Comparison of ENCODE assay signal across 25 cellular contexts in the genomic region with DNA sequence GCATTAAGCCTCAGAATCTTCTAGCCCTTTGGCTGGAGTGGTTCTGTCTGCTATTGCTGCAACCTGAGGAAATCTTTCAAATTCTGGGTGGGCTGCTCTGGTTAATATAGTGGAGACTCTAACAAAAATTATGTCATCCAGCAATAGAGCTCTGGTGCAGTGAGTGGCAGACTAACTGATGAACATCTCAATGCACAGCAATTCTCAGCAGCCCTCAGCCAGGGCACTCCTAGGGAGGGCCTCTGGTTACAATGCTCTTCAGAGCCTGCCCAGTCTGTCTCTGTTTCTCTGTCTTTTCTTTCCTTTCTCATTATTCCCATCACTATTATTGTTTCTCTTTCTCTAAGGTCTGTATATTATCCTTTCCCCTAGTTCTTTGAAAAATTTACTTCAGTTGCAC.
DNase-seq lines count a peak whose midpoint lies in the region; ATAC-seq, FAIRE-seq and TF ChIP-seq lines count a peak whose summit lies in the region.
"Had no signal": no experiment of that assay in that cellular context is flagged by ENCODE, and none has a peak within 500 bp of the region (broad histone marks: within the 10 kb centered on the region; RNA-seq: fewer than 3 reads in every experiment).

No MANE protein-coding gene starts in this region.

- peaks cover 71% of the 10 kb centered on the region for H3F3A ChIP-seq in SU-DHL-6 (ENCODE audit: insufficient read depth)

- H3K4me3 ChIP-seq in SU-DHL-6 (ENCODE audit: insufficient read depth, low read length, poor library complexity, severe bottlenecking) = no peak overlapping the region
- H3K4me3 ChIP-seq: GM23248, HAP-1 had no signal

- H3K27ac ChIP-seq in SU-DHL-6 (ENCODE audit: low read depth, low read length) = peak overlapping the region; percentile 100
- H3K27ac ChIP-seq: GM23248, HL-60 had no signal

- CTCF ChIA-PET in activated CD8-positive, alpha-beta T cell treated with anti-CD3 and anti-CD28 coated beads, Interleukin-2, amount 10 ng/mL, durations not matched to agents 7 days and 5 days (lab: Charles Lee) = no interaction called here

- DNase-seq in GM12891 (ENCODE audit: insufficient read length, low spot score) (no peak), GM19239 (ENCODE audit: insufficient read length, low spot score) (no peak), immature natural killer cell (no peak)
- DNase-seq in stimulated activated naive B cell treated with anti-CD40 and anti-IgM and Interleukin-4, amounts not matched to agents 10 μg/mL and 1 μg/mL and 100 μg/mL, for 72 hours = no peak
- no peak for DNase-seq in activated CD8-positive, alpha-beta T cell treated with anti-CD3 and anti-CD28 coated beads, Interleukin-2, amount 10 ng/mL, durations not matched to agents 7 days and 5 days
- DNase-seq: COR-L47, DMS 273 treated with DMSO at 0.1 percent for 48 hours, GM23248, IMR-90, MM.1S, NCI-H1092, NCI-H1436 treated with DMSO at 0.1 percent for 48 hours, NCI-H2029, NCI-H345, NCI-H524 treated with DMSO at 0.1 percent for 48 hours, OCI-M1, SHP77 treated with DMSO at 0.1 percent for 48 hours, SK-N-SH, T-cell had no signal

- peaks cover 31% of the 10 kb centered on the region; the same call in 1 of the 2 replicates for H3K79me2 ChIP-seq in SU-DHL-6 (ENCODE audit: insufficient read depth, low read length)

- peak overlapping the region; percentile 13 to 30 for H3K4me3 Mint-ChIP-seq in stimulated activated naive B cell treated with anti-CD40 and anti-IgM and Interleukin-4, amounts not matched to agents 10 μg/mL and 1 μg/mL and 100 μg/mL, for 72 hours
- H3K4me3 Mint-ChIP-seq in immature natural killer cell = no peak overlapping the region
- H3K4me3 Mint-ChIP-seq in activated CD8-positive, alpha-beta T cell treated with anti-CD3 and anti-CD28 coated beads, Interleukin-2, amount 10 ng/mL, durations not matched to agents 7 days and 5 days = no peak overlapping the region
- H3K4me3 Mint-ChIP-seq: T-cell had no signal

- H3K27me3 ChIP-seq in SU-DHL-6 (ENCODE audit: low read length) = no peaks in the 10 kb centered on the region

- 0 out of 2 replicates have a peak, but pooled peaks have one; percentile 61 for TF ChIP-seq POLR2A in GM12891 (IDR thresholded peaks at IDR 0.05; ENCODE audit: low read depth, low read length)

- FAIRE-seq in GM12891 (lab: Jason Lieb, UNC) (peak; percentile 62), GM19239 (lab: Jason Lieb, UNC) (peak; percentile 86)
- FAIRE-seq: G401.6, GM18507 had no signal

- no peak for TF ChIP-seq CTCF in SU-DHL-6 (IDR thresholded peaks at IDR 0.05; ENCODE audit: insufficient read depth, low read length, poor library complexity, severe bottlenecking)

- H3K9me2 ChIP-seq in SU-DHL-6 (replicated peaks; ENCODE audit: insufficient read depth, low read length) = no peaks in the 10 kb centered on the region
- H3K9me2 ChIP-seq: SK-N-SH had no signal

- no peaks in the 10 kb centered on the region for H3K9me3 ChIP-seq in SU-DHL-6 (ENCODE audit: insufficient read depth, low read length)
- H3K9me3 ChIP-seq: HAP-1, SK-N-SH had no signal

- peak overlapping the region; percentile 98 for H3K27ac Mint-ChIP-seq in stimulated activated naive B cell treated with anti-CD40 and anti-IgM and Interleukin-4, amounts not matched to agents 10 μg/mL and 1 μg/mL and 100 μg/mL, for 72 hours
- H3K27ac Mint-ChIP-seq in immature natural killer cell = no peak overlapping the region
- no peak overlapping the region for H3K27ac Mint-ChIP-seq in activated CD8-positive, alpha-beta T cell treated with anti-CD3 and anti-CD28 coated beads, Interleukin-2, amount 10 ng/mL, durations not matched to agents 7 days and 5 days
- H3K27ac Mint-ChIP-seq: T-cell had no signal

- no peak overlapping the region for H2AFZ ChIP-seq in SU-DHL-6 (ENCODE audit: low read depth, low read length, severe bottlenecking)
- H2AFZ ChIP-seq: GM23248 had no signal

- POLR2A ChIA-PET in activated CD8-positive, alpha-beta T cell treated with anti-CD3 and anti-CD28 coated beads, Interleukin-2, amount 10 ng/mL, durations not matched to agents 7 days and 5 days (lab: Charles Lee) = no interaction called here

- H3K4me1 Mint-ChIP-seq in stimulated activated naive B cell treated with anti-CD40 and anti-IgM and Interleukin-4, amounts not matched to agents 10 μg/mL and 1 μg/mL and 100 μg/mL, for 72 hours = peaks cover 56 to 90% of the 10 kb centered on the region in 2 donors
- no peaks in the 10 kb centered on the region for H3K4me1 Mint-ChIP-seq in immature natural killer cell
- no peaks in the 10 kb centered on the region for H3K4me1 Mint-ChIP-seq in activated CD8-positive, alpha-beta T cell treated with anti-CD3 and anti-CD28 coated beads, Interleukin-2, amount 10 ng/mL, durations not matched to agents 7 days and 5 days (ENCODE audit: low read depth)

- H4K20me1 ChIP-seq in SU-DHL-6 (ENCODE audit: low read depth, low read length) = no peaks in the 10 kb centered on the region

- peak overlapping the region; percentile 61 for H3K9ac ChIP-seq in SU-DHL-6 (ENCODE audit: low read length)
- H3K9ac ChIP-seq: GM23248, SK-N-SH had no signal

- H3K36me3 ChIP-seq in SU-DHL-6 (ENCODE audit: low read length) = no peaks in the 10 kb centered on the region
- H3K36me3 ChIP-seq: HAP-1 had no signal

- no peak for ATAC-seq in stimulated activated naive B cell treated with anti-CD40 and anti-IgM and Interleukin-4, amounts not matched to agents 10 μg/mL and 1 μg/mL and 100 μg/mL, for 72 hours (replicated peaks)
- no peak for ATAC-seq in activated CD8-positive, alpha-beta T cell treated with anti-CD3 and anti-CD28 coated beads, Interleukin-2, amount 10 ng/mL, durations not matched to agents 7 days and 5 days
- no peak for ATAC-seq in GM21737 (IDR thresholded peaks at IDR 0.05; ENCODE audit: unreplicated experiment)
- ATAC-seq: T-cell had no signal

- H3K27me3 Mint-ChIP-seq in stimulated activated naive B cell treated with anti-CD40 and anti-IgM and Interleukin-4, amounts not matched to agents 10 μg/mL and 1 μg/mL and 100 μg/mL, for 72 hours = no peaks in the 10 kb centered on the region
- peaks cover 3 to 8% (median 8%) of the 10 kb centered on the region in 3 donors for H3K27me3 Mint-ChIP-seq in immature natural killer cell (ENCODE audit: low read depth in 3 of 3)
- peaks cover 22% of the 10 kb centered on the region for H3K27me3 Mint-ChIP-seq in activated CD8-positive, alpha-beta T cell treated with anti-CD3 and anti-CD28 coated beads, Interleukin-2, amount 10 ng/mL, durations not matched to agents 7 days and 5 days (ENCODE audit: low read depth)

- H3K9me3 Mint-ChIP-seq in stimulated activated naive B cell treated with anti-CD40 and anti-IgM and Interleukin-4, amounts not matched to agents 10 μg/mL and 1 μg/mL and 100 μg/mL, for 72 hours = peaks cover 2 to 8% of the 10 kb centered on the region in 2 donors
- peaks cover 0 to 2% (median 0%) of the 10 kb centered on the region in 6 donors for H3K9me3 Mint-ChIP-seq in immature natural killer cell
- no peaks in the 10 kb centered on the region for H3K9me3 Mint-ChIP-seq in activated CD8-positive, alpha-beta T cell treated with anti-CD3 and anti-CD28 coated beads, Interleukin-2, amount 10 ng/mL, durations not matched to agents 7 days and 5 days (ENCODE audit: insufficient read depth)
- H3K9me3 Mint-ChIP-seq: T-cell had no signal

- H3K4me2 ChIP-seq in SU-DHL-6 (ENCODE audit: low read depth, low read length, poor library complexity, severe bottlenecking) = peak overlapping the region; percentile 73
- H3K4me2 ChIP-seq: SK-N-SH had no signal

- H3K36me3 Mint-ChIP-seq in stimulated activated naive B cell treated with anti-CD40 and anti-IgM and Interleukin-4, amounts not matched to agents 10 μg/mL and 1 μg/mL and 100 μg/mL, for 72 hours = peaks cover 10 to 30% of the 10 kb centered on the region in 2 donors
- H3K36me3 Mint-ChIP-seq in immature natural killer cell = no peaks in the 10 kb centered on the region
- H3K36me3 Mint-ChIP-seq in activated CD8-positive, alpha-beta T cell treated with anti-CD3 and anti-CD28 coated beads, Interleukin-2, amount 10 ng/mL, durations not matched to agents 7 days and 5 days (ENCODE audit: low read depth) = no peaks in the 10 kb centered on the region
- H3K36me3 Mint-ChIP-seq: T-cell had no signal

TF ChIP-seq in GM12891, 5 proteins besides CTCF, POLR2A, EP300 and RAD21:
- TF ChIP-seq POU2F2 (IDR thresholded peaks at IDR 0.05; ENCODE audit: low read depth, low read length) = peak; percentile 49; the same call in 1 of the 2 replicates
- no peak for TF ChIP-seq SPI1 (IDR thresholded peaks at IDR 0.05; ENCODE audit: low read depth, low read length)
- no peak for TF ChIP-seq PAX5 (IDR thresholded peaks at IDR 0.05; ENCODE audit: insufficient read depth, low read length, severe bottlenecking)
- 0 out of 2 replicates have a peak, but pooled peaks have one; percentile 52 for TF ChIP-seq TAF1 (IDR thresholded peaks at IDR 0.05; ENCODE audit: low read depth, low read length)

Comparison
In these comparisons a context has a peak if more than half of its experiments do, and no peak if none do; other contexts are left out.
1. H3K4me3 Mint-ChIP-seq: peak in stimulated activated naive B cell treated with anti-CD40 and anti-IgM and Interleukin-4, amounts not matched to agents 10 μg/mL and 1 μg/mL and 100 μg/mL, for 72 hours (2 of 2); none in immature natural killer cell (0 of 5) and activated CD8-positive, alpha-beta T cell treated with anti-CD3 and anti-CD28 coated beads, Interleukin-2, amount 10 ng/mL, durations not matched to agents 7 days and 5 days (single experiment).